In the genomic region with DNA sequence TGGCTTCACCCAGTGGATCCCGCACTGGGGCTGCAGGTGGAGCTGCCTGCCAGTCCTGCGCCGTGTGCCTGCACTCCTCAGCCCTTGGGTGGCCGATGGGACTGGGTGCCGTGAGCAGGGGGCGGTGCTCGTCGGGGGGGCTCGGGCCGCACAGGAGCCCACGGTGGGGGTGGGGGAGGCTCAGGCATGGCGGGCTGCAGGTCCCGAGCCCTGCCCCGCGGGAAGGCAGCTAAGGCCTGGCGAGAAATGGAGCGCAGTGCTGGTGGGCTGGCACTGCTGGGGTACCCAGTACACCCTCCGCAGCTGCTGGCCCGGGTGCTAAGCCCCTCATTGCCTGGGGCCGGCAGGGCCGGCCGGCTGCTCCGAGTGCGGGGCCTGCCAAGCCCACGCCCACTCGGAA, we compare ENCODE assay signal across 2 cellular contexts. TPM values are rescaled to one million over a fixed set of nuclear protein-coding genes. Genes with fewer than 3 reads are reported as not detected.
"Had no signal": no experiment of that assay in that cellular context is flagged by ENCODE, and none has a peak within 500 bp of the region (broad histone marks: within the 10 kb centered on the region; RNA-seq: fewer than 3 reads in every experiment).

No MANE protein-coding gene starts in this region.

RNA-seq across cellular contexts. Expression of gene MYH7B, which starts 56.9 kb away (rescaled TPM):
- total RNA-seq: HT1080, IMR-90 had no signal
